In the genomic region with DNA sequence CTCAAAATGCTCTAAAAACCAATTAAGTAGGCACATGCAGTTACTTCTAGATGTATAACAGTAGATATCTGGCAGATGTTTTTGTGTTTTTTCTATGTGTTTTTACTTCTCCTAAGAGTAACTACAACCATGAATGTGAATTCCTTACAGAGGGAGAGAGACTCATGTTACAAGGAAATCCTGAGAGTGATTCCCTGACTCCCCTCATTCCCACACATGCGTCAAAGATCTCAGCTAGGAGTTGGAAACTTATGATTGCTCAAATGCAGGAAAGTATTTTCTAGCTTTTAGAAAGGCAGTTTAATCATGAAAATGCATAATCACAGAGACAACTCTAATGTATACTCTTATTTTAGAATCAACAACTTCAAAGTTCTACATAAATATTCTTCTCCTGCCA, we compare ENCODE assay signal across 21 cellular contexts.
"Had no signal": no experiment of that assay in that cellular context is flagged by ENCODE, and none has a peak within 500 bp of the region (broad histone marks: within the 10 kb centered on the region; RNA-seq: fewer than 3 reads in every experiment).

No MANE protein-coding gene starts in this region.

- H3K27me3 ChIP-seq: heart left ventricle, suprapubic skin had no signal

- H3K27ac Mint-ChIP-seq: activated CD8-positive, alpha-beta T cell treated with anti-CD3 and anti-CD28 coated beads for 36 hours; activated T-cell treated with anti-CD3 and anti-CD28 coated beads, Interleukin-2, amount 50 U/mL, for 24 hours; activated T-helper 2 cell treated with anti-CD3 and anti-CD28 coated beads, Interferon-gamma antibody, Interleukin-2, Interleukin-4, amounts not matched to agents 10 μg/mL and 5 μg/mL and 100 μg/mL, durations not matched to agents 14 hours and 24 hours and 36 hours; effector memory CD8-positive, alpha-beta T cell; natural killer cell treated with Interleukin-12 subunit alpha and Interleukin-12 subunit beta and Interleukin-15 and Interleukin-18, amount 100 ng/mL, for 72 hours; type B pancreatic cell had no signal

- H3K9me3 ChIP-seq: heart left ventricle, suprapubic skin had no signal

- H3K9me3 Mint-ChIP-seq: activated CD8-positive, alpha-beta T cell treated with anti-CD3 and anti-CD28 coated beads for 36 hours; activated T-cell treated with anti-CD3 and anti-CD28 coated beads, Interleukin-2, amount 50 U/mL, for 24 hours; activated T-helper 2 cell treated with anti-CD3 and anti-CD28 coated beads, Interferon-gamma antibody, Interleukin-2, Interleukin-4, amounts not matched to agents 10 μg/mL and 5 μg/mL and 100 μg/mL, durations not matched to agents 14 hours and 24 hours and 36 hours; effector memory CD8-positive, alpha-beta T cell; natural killer cell treated with Interleukin-12 subunit alpha and Interleukin-12 subunit beta and Interleukin-15 and Interleukin-18, amount 100 ng/mL, for 72 hours; type B pancreatic cell had no signal

- H3K4me1 ChIP-seq: suprapubic skin had no signal

- H3K27ac ChIP-seq: epithelial cell of prostate, suprapubic skin had no signal

- H3K4me3 ChIP-seq: heart left ventricle, suprapubic skin had no signal

- ATAC-seq: activated CD8-positive, alpha-beta T cell treated with anti-CD3 and anti-CD28 coated beads for 36 hours; effector memory CD8-positive, alpha-beta T cell; heart left ventricle; natural killer cell treated with Interleukin-12 subunit alpha and Interleukin-12 subunit beta and Interleukin-15 and Interleukin-18, amount 100 ng/mL, for 72 hours; stimulated activated naive CD8-positive, alpha-beta T cell treated with anti-CD3 and anti-CD28 coated beads, Interleukin-15, Interleukin-2, amounts not matched to agents 100 U/mL and 50 U/mL, for 24 hours had no signal

- DNase-seq: activated CD4-positive, alpha-beta T cell treated with anti-CD3 and anti-CD28 coated beads for 48 hours; activated CD4-positive, CD25-positive, alpha-beta regulatory T cell; activated CD8-positive, alpha-beta T cell treated with anti-CD3 and anti-CD28 coated beads for 36 hours; activated naive CD4-positive, alpha-beta T cell treated with Interleukin-2 at 50 U/mL for 16 hours; activated T-cell treated with anti-CD3 and anti-CD28 coated beads, Interleukin-2, amount 50 U/mL, for 24 hours; anterior cingulate cortex; cerebellar nuclear complex; effector memory CD8-positive, alpha-beta T cell; heart left ventricle; mesenchymal stem cell; occipital lobe; retina; stimulated activated CD4-positive, alpha-beta T cell treated with anti-CD3 and anti-CD28 coated beads, Interleukin-2, amount 100 ng/mL, for 24 hours; stimulated activated naive CD8-positive, alpha-beta T cell treated with anti-CD3 and anti-CD28 coated beads, Interleukin-15, Interleukin-2, amounts not matched to agents 100 U/mL and 50 U/mL, for 24 hours; T-helper 1 cell; T1000 had no signal

- H3K4me3 Mint-ChIP-seq: activated CD8-positive, alpha-beta T cell treated with anti-CD3 and anti-CD28 coated beads for 36 hours; activated T-cell treated with anti-CD3 and anti-CD28 coated beads, Interleukin-2, amount 50 U/mL, for 24 hours; effector memory CD8-positive, alpha-beta T cell; natural killer cell treated with Interleukin-12 subunit alpha and Interleukin-12 subunit beta and Interleukin-15 and Interleukin-18, amount 100 ng/mL, for 72 hours; type B pancreatic cell had no signal

- H3K36me3 Mint-ChIP-seq: natural killer cell treated with Interleukin-12 subunit alpha and Interleukin-12 subunit beta and Interleukin-15 and Interleukin-18, amount 100 ng/mL, for 72 hours had no signal

- H3K27me3 Mint-ChIP-seq: activated CD8-positive, alpha-beta T cell treated with anti-CD3 and anti-CD28 coated beads for 36 hours; activated T-cell treated with anti-CD3 and anti-CD28 coated beads, Interleukin-2, amount 50 U/mL, for 24 hours; effector memory CD8-positive, alpha-beta T cell; natural killer cell treated with Interleukin-12 subunit alpha and Interleukin-12 subunit beta and Interleukin-15 and Interleukin-18, amount 100 ng/mL, for 72 hours; type B pancreatic cell had no signal
